In genomic region chr11:64305075-64305690, GRCh38 we compare ENCODE assay signal across 8 cellular contexts. TPM values are rescaled to one million over a fixed set of nuclear protein-coding genes. Genes with fewer than 3 reads are reported as not detected.
A peak's percentile ranks its signal among the peaks of the same experiment; 100 is the strongest.
DNase-seq lines count a peak whose midpoint lies in the region; ATAC-seq and TF ChIP-seq lines count a peak whose summit lies in the region.

Gene ESRRA, plus strand, starts transcription at chr11:64305524. Its CDS starts 1,656 bp downstream, at chr11:64307180.

- POLR2A ChIA-PET in Panc1 (lab: Charles Lee) = interaction anchor here (0.6 to 0.7 kb wide), 6 partner anchors 13 to 1473 kb away, joined by 3 to 7 read pairs (median 4); partner anchors contain the start of genes BAD, PRDX5 and STX5

- TF ChIP-seq POLR2A in erythroblast (IDR thresholded peaks at IDR 0.05; ENCODE audit: low read length) = no peak

- peak within 1 kb of the TSS; percentile 98 for H3K9ac ChIP-seq in KMS-11
- peak within 1 kb of the TSS; percentile 82 for H3K9ac ChIP-seq in mucosa of stomach (ENCODE audit: low read length)

- TF ChIP-seq CTCF in KMS-11 (conservative IDR thresholded peaks at IDR 0.05; ENCODE audit: low read depth, low read length) (no peak), Panc1 (IDR thresholded peaks at IDR 0.05) (no peak)

- H4K20me1 ChIP-seq in KMS-11 (ENCODE audit: insufficient read depth) = no peaks in the 10 kb centered on the region

- peaks cover 36% of the 10 kb centered on the region for H3K36me3 Mint-ChIP-seq in activated T-cell treated with anti-CD3 and anti-CD28 coated beads, Interleukin-2, amount 50 U/mL, for 24 hours (ENCODE audit: low read depth)

- H3K9me3 ChIP-seq in Panc1 (ENCODE audit: control insufficient read depth, insufficient read depth, low read depth, low read length) = no peaks in the 10 kb centered on the region
- H3K9me3 ChIP-seq in mucosa of stomach (ENCODE audit: control insufficient read depth, low read length) = no peaks in the 10 kb centered on the region

- DNase-seq in DMS79 (lab: John Stamatoyannopoulos, UW) = peak; percentile 98
- DNase-seq in Panc1 (ENCODE audit: low read depth, low spot score) = peak; percentile 96
- peak; percentile 99 for DNase-seq in activated T-cell treated with anti-CD3 and anti-CD28 coated beads, Interleukin-2, amount 50 U/mL, for 24 hours
- DNase-seq in erythroblast (lab: John Stamatoyannopoulos, UW) = peak; percentile 100
- DNase-seq in stimulated activated CD8-positive, alpha-beta memory T cell treated with anti-CD3 and anti-CD28 coated beads, Interleukin-4, amount 100 ng/mL, for 48 hours = peak; percentile 100

- H2AFZ ChIP-seq in KMS-11 (ENCODE audit: low read depth) = peak within 1 kb of the TSS; percentile 77

- peaks cover 20% of the 10 kb centered on the region for H3K27me3 Mint-ChIP-seq in activated T-cell treated with anti-CD3 and anti-CD28 coated beads, Interleukin-2, amount 50 U/mL, for 24 hours

- BruUV-seq in Panc1 (replicated peaks; lab: Mats Ljungman, UMichigan) = no TSS peak

- H3K36me3 ChIP-seq in KMS-11 (ENCODE audit: insufficient read depth) = no peaks in the 10 kb centered on the region
- H3K36me3 ChIP-seq in Panc1 (ENCODE audit: control insufficient read depth, insufficient read depth, low read length) = no peaks in the 10 kb centered on the region
- H3K36me3 ChIP-seq in mucosa of stomach (ENCODE audit: control insufficient read depth, insufficient read depth, low read length) = no peaks in the 10 kb centered on the region

- peak within 1 kb of the TSS; percentile 96 for H3K4me3 Mint-ChIP-seq in activated T-cell treated with anti-CD3 and anti-CD28 coated beads, Interleukin-2, amount 50 U/mL, for 24 hours

- peak within 1 kb of the TSS; percentile 99 for H3K27ac Mint-ChIP-seq in activated T-cell treated with anti-CD3 and anti-CD28 coated beads, Interleukin-2, amount 50 U/mL, for 24 hours

- H3K4me3 ChIP-seq in KMS-11 (IDR thresholded peaks at IDR 0.05; ENCODE audit: insufficient read depth, low read depth, low read length) (no peak within 1 kb of the TSS), Panc1 (ENCODE audit: low read depth in 2 of 2, low read length in 2 of 2) (peak within 1 kb of the TSS; percentile 72 to 96), mucosa of stomach (ENCODE audit: low read length) (peak within 1 kb of the TSS; percentile 87)

- ATAC-seq in GM21786 (IDR thresholded peaks at IDR 0.05; ENCODE audit: unreplicated experiment) = peak; percentile 63
- peak; percentile 83 for ATAC-seq in Panc1

- peak within 1 kb of the TSS; percentile 90 for H3K4me2 ChIP-seq in KMS-11

- H3K4me1 ChIP-seq in KMS-11 (ENCODE audit: low read depth, poor library complexity, severe bottlenecking) = peaks cover 52% of the 10 kb centered on the region
- peaks cover 15% of the 10 kb centered on the region for H3K4me1 ChIP-seq in Panc1 (ENCODE audit: control insufficient read depth, insufficient read depth, low read length)
- H3K4me1 ChIP-seq in mucosa of stomach (ENCODE audit: control insufficient read depth, insufficient read depth, low read length) = peaks cover 33% of the 10 kb centered on the region

- H3K27ac ChIP-seq in KMS-11 (peak within 1 kb of the TSS; percentile 100), Panc1 (ENCODE audit: low read length) (peak within 1 kb of the TSS; percentile 95)

- H3K9me3 Mint-ChIP-seq in activated T-cell treated with anti-CD3 and anti-CD28 coated beads, Interleukin-2, amount 50 U/mL, for 24 hours = no peaks in the 10 kb centered on the region

- CTCF ChIA-PET in Panc1 (lab: Charles Lee) = interaction anchor here (0.5 to 2.3 kb wide), 7 partner anchors 12 to 1415 kb away, joined by 3 to 25 read pairs (median 4); partner anchors contain the start of genes PLCB3, PRDX5 and TRMT112

- peaks cover 26% of the 10 kb centered on the region for H3K79me2 ChIP-seq in KMS-11 (ENCODE audit: insufficient read depth, low read depth)

- in situ Hi-C loops in Panc1 (cut with HindIII; ENCODE audit: low pct_unique_long_range_greater_than_20kb, low sequenced_read_pairs) = no loop called here

- intact Hi-C loops in Panc1 (cut with micrococcal nuclease; ENCODE audit: unreplicated experiment) = loop anchor here (10.0 kb wide), 1 partner anchor 60 kb away; the partner anchor contains the start of genes FKBP2 and PPP1R14B

- peaks cover 44% of the 10 kb centered on the region for H3K4me1 Mint-ChIP-seq in activated T-cell treated with anti-CD3 and anti-CD28 coated beads, Interleukin-2, amount 50 U/mL, for 24 hours (ENCODE audit: low read depth)

- H3K27me3 ChIP-seq in KMS-11 (ENCODE audit: insufficient read depth, low read depth) (peaks cover 6% of the 10 kb centered on the region), Panc1 (ENCODE audit: control insufficient read depth, insufficient read depth, low read length) (no peaks in the 10 kb centered on the region), mucosa of stomach (ENCODE audit: control insufficient read depth, insufficient read depth, low read length) (peaks cover 9% of the 10 kb centered on the region)

RNA-seq across cellular contexts. Expression of gene ESRRA, which starts in this region (rescaled TPM):
- 81.6 TPM for total RNA-seq in Panc1 (2021; ENCODE audit: unreplicated experiment)
- polyA plus RNA-seq in Panc1 (2012; ENCODE audit: insufficient read length) = 60.2 TPM
